Comparison of ENCODE assay signal across 16 cellular contexts in the genomic region with DNA sequence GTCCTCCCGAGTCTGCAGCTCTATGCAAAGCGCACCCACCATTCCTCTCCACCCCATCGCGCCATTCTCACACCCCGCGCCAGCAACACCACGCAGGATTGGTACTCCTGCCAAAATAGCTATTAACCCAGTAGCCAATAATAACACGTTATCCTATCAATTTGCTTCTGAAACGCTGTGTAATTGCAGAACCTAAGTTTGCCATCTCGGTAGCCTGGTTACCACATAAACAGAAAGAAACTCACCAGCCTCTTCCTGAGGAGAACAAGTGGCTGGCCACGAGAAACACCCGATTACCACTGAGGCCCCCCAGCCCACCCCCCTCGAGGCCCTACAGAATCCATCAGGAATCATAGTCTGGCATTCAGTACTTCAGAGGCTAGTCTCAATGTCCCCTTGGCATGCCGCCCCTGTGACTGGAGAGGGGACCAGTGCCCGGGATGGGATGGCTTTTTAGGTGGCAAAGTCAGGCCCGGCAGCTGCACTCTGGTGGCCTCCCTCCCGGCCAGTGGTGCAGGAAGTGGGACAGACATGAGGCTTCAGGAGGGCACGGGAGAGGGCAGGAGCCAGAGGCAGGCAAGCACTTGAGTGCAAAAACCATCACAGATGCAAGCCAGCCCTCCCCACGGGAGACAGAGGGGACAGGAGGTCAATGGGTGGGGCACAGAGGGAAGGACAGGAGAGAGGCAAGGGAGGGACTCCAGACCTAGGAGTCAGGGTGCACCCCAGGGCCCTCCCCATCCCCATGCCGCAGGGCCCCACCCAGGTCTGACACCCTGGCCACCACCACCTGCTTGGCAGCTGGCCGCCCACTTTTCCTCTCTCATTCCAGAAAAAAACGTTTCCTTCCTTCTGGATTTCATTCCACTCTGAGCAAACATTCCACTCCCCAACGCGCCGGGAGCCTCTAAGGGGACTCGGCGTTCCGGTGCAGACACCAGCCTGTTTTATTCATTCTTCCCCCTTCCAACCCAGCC.
DNase-seq lines count a peak whose midpoint lies in the region; ATAC-seq and TF ChIP-seq lines count a peak whose summit lies in the region.
"Had no signal": no experiment of that assay in that cellular context is flagged by ENCODE, and none has a peak within 500 bp of the region (broad histone marks: within the 10 kb centered on the region; RNA-seq: fewer than 3 reads in every experiment).

No MANE protein-coding gene starts in this region.

- no peak for TF ChIP-seq CTCF in endodermal cell (conservative IDR thresholded peaks at IDR 0.05)
- no peak for TF ChIP-seq CTCF in mesothelial cell of epicardium (IDR thresholded peaks at IDR 0.05; ENCODE audit: unreplicated experiment)

- no peak overlapping the region for H3K27ac Mint-ChIP-seq in endodermal cell
- peak overlapping the region; percentile 53 for H3K27ac Mint-ChIP-seq in mesothelial cell of epicardium
- H3K27ac Mint-ChIP-seq: effector memory CD8-positive, alpha-beta T cell; naive B cell had no signal

- H3K9ac ChIP-seq in endodermal cell (ENCODE audit: extremely low read depth, low read length, poor library complexity, severe bottlenecking) (no peak overlapping the region), stomach smooth muscle (ENCODE audit: low read length in 2 of 2) (peak overlapping the region; percentile 62 to 63)
- H3K9ac ChIP-seq: BLaER1 treated with 17β-estradiol and CSF1 and Interleukin-3, amounts not matched to agents 10 nM and 100 nM had no signal

- H3K4me1 ChIP-seq in endodermal cell (ENCODE audit: control insufficient read depth, insufficient read depth, low read length) (no peaks in the 10 kb centered on the region), stomach smooth muscle (ENCODE audit: control insufficient read depth, insufficient read depth, low read length) (peaks cover 51% of the 10 kb centered on the region)

- WGBS in endodermal cell (ENCODE audit: insufficient coverage in 1 of 2, insufficient read length in 1 of 2), 2 experiments: 91 to 93% methylated on average over 23 to 28 of the region's 28 CpGs

- no peaks in the 10 kb centered on the region for H3K27me3 ChIP-seq in endodermal cell (ENCODE audit: control insufficient read depth, insufficient read depth, low read length, poor library complexity, severe bottlenecking)
- H3K27me3 ChIP-seq in stomach smooth muscle (ENCODE audit: control insufficient read depth in 1 of 2, insufficient read depth in 2 of 2, low read length in 2 of 2): no peaks in the 10 kb centered on the region
- H3K27me3 ChIP-seq: BLaER1 treated with 17β-estradiol and CSF1 and Interleukin-3, amounts not matched to agents 10 nM and 100 nM; SJSA1 had no signal

- no peak overlapping the region for H3K4me3 Mint-ChIP-seq in endodermal cell
- peak overlapping the region; percentile 8 for H3K4me3 Mint-ChIP-seq in mesothelial cell of epicardium
- H3K4me3 Mint-ChIP-seq: effector memory CD8-positive, alpha-beta T cell; naive B cell had no signal

- H3K36me3 ChIP-seq in endodermal cell (ENCODE audit: control insufficient read depth, insufficient read depth, low read length) (no peaks in the 10 kb centered on the region), stomach smooth muscle (ENCODE audit: control insufficient read depth in 2 of 2, insufficient read depth in 2 of 2, low read length in 2 of 2) (no peaks in the 10 kb centered on the region)
- H3K36me3 ChIP-seq: BLaER1 treated with 17β-estradiol and CSF1 and Interleukin-3, amounts not matched to agents 10 nM and 100 nM; SJSA1; WERI-Rb-1 had no signal

- H3K27me3 Mint-ChIP-seq in endodermal cell (ENCODE audit: insufficient read depth): no peaks in the 10 kb centered on the region
- no peaks in the 10 kb centered on the region for H3K27me3 Mint-ChIP-seq in mesothelial cell of epicardium (ENCODE audit: low read depth)
- H3K27me3 Mint-ChIP-seq: naive B cell had no signal

- H3K27ac ChIP-seq in endodermal cell (ENCODE audit: low read depth, low read length): peak overlapping the region; percentile 66
- peak overlapping the region; percentile 89 for H3K27ac ChIP-seq in stomach smooth muscle (ENCODE audit: low read length)
- H3K27ac ChIP-seq: BLaER1 treated with 17β-estradiol and CSF1 and Interleukin-3, amounts not matched to agents 10 nM and 100 nM; HL-60; SJSA1; WERI-Rb-1 had no signal

- H3K9me3 ChIP-seq in endodermal cell (ENCODE audit: control insufficient read depth, low read length) (no peaks in the 10 kb centered on the region), stomach smooth muscle (ENCODE audit: control insufficient read depth in 2 of 2, low read length in 2 of 2) (no peaks in the 10 kb centered on the region)
- H3K9me3 ChIP-seq: BLaER1 treated with 17β-estradiol and CSF1 and Interleukin-3, amounts not matched to agents 10 nM and 100 nM; SJSA1 had no signal

- H3K9me3 Mint-ChIP-seq in endodermal cell (no peaks in the 10 kb centered on the region), mesothelial cell of epicardium (no peaks in the 10 kb centered on the region)
- H3K9me3 Mint-ChIP-seq: effector memory CD8-positive, alpha-beta T cell; naive B cell had no signal

- H3K4me3 ChIP-seq in endodermal cell (ENCODE audit: low read length): no peak overlapping the region
- H3K4me3 ChIP-seq in stomach smooth muscle (ENCODE audit: low read length in 2 of 2): peak overlapping the region; percentile 71 to 73
- H3K4me3 ChIP-seq: BLaER1 treated with 17β-estradiol and CSF1 and Interleukin-3, amounts not matched to agents 10 nM and 100 nM; SJSA1 had no signal

- no peak for ATAC-seq in HG03432 (IDR thresholded peaks at IDR 0.05; ENCODE audit: unreplicated experiment)
- ATAC-seq in HG03135 (IDR thresholded peaks at IDR 0.05; ENCODE audit: unreplicated experiment): no peak
- ATAC-seq: effector memory CD8-positive, alpha-beta T cell had no signal

- DNase-seq in NCI-H2227 (lab: John Stamatoyannopoulos, UW; ENCODE audit: unreplicated experiment) (peak; percentile 23), endodermal cell (no peak), mesothelial cell of epicardium (ENCODE audit: low spot score in 2 of 2, unreplicated experiment in 2 of 2) (no peak), mesenteric fat pad (ENCODE audit: low spot score) (no peak), HK-2 (ENCODE audit: unreplicated experiment) (no peak)
- DNase-seq: activated CD8-positive, alpha-beta memory T cell treated with anti-CD3 and anti-CD28 coated beads, Interleukin-2, amount 50 U/mL, for 48 hours; effector memory CD8-positive, alpha-beta T cell; naive B cell; stimulated activated CD4-positive, alpha-beta T cell treated with anti-CD3 and anti-CD28 coated beads, Interleukin-12 subunit alpha, Interleukin-12 subunit beta, amount 100 ng/mL, for 4 hours; WERI-Rb-1 had no signal

- H3K36me3 Mint-ChIP-seq in endodermal cell (ENCODE audit: low read depth): no peaks in the 10 kb centered on the region
- H3K36me3 Mint-ChIP-seq in mesothelial cell of epicardium: no peaks in the 10 kb centered on the region
- H3K36me3 Mint-ChIP-seq: naive B cell had no signal

- H3K4me1 Mint-ChIP-seq in endodermal cell (peaks cover 20% of the 10 kb centered on the region), mesothelial cell of epicardium (peaks cover 20% of the 10 kb centered on the region)
- H3K4me1 Mint-ChIP-seq: naive B cell had no signal
